Comparison of ENCODE assay signal across 1 cellular context in the genomic region with DNA sequence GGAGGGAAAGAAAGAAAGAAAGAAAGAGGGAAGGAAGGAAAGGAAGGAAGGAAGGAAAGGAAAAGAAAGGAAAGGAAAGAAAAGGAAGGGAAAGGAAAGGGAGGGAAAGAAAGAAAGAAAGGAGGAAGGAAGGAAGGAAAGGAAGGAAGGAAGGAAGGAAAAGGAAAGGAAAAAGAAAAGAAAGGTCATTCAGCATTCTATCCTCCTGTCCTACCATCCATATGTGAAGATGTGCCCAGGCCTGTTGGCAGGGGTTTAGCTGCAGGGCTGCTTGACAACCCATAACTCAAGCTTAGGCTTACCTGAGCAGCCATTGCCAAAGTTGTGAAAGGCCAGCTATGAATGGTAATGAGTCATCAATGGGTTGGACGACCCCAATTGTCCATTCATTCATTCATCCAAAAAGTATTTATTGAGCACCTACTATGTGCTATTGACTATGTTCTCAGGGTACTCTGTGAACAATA.
TF ChIP-seq lines count a peak whose summit lies in the region.

No MANE protein-coding gene starts in this region.

TF ChIP-seq in HepG2, 621 proteins besides CTCF, POLR2A, EP300 and RAD21:
- TF ChIP-seq RBM22 (optimal IDR thresholded peaks at IDR 0.05; ENCODE audit: low read length) (peak; percentile 14), ATF1 (CRISPR knock-in tag; IDR thresholded peaks at IDR 0.05) (no peak), ATF7 (IDR thresholded peaks at IDR 0.05) (0 out of 2 replicates have a peak, but pooled peaks have one; percentile 5), ATF7 (CRISPR knock-in tag; IDR thresholded peaks at IDR 0.05) (no peak), ARNT (IDR thresholded peaks at IDR 0.05) (0 out of 2 replicates have a peak, but pooled peaks have one; percentile 44), ZNF484 (CRISPR knock-in tag; IDR thresholded peaks at IDR 0.05; ENCODE audit: borderline replicate concordance, low read depth) (no peak), FOSL2 (CRISPR knock-in tag; IDR thresholded peaks at IDR 0.05) (peak; percentile 63), ZNF24 (IDR thresholded peaks at IDR 0.05) (peak; percentile 79), ZNF674 (CRISPR knock-in tag; IDR thresholded peaks at IDR 0.05; ENCODE audit: low read depth) (no peak), IKZF1 (IDR thresholded peaks at IDR 0.05) (peak; percentile 89; the same call in 1 of the 2 replicates), NBN (conservative IDR thresholded peaks at IDR 0.05) (peak; percentile 90; the same call in 1 of the 2 replicates), KLF16 (CRISPR knock-in tag; IDR thresholded peaks at IDR 0.05) (no peak), FOXK2 (IDR thresholded peaks at IDR 0.05) (peak; percentile 59; the same call in 1 of the 2 replicates), ZNF207 (IDR thresholded peaks at IDR 0.05; ENCODE audit: borderline replicate concordance) (no peak), KLF9 (CRISPR knock-in tag; IDR thresholded peaks at IDR 0.05; ENCODE audit: low read depth) (no peak), HNRNPK (IDR thresholded peaks at IDR 0.05; ENCODE audit: low read depth, low read length, poor library complexity, severe bottlenecking) (peak; percentile 83), ZNF556 (CRISPR knock-in tag; IDR thresholded peaks at IDR 0.05; ENCODE audit: borderline replicate concordance) (no peak), ATM (IDR thresholded peaks at IDR 0.05; ENCODE audit: borderline replicate concordance) (peak; percentile 39; the same call in 1 of the 2 replicates), ZBTB1 (CRISPR knock-in tag; IDR thresholded peaks at IDR 0.05; ENCODE audit: borderline replicate concordance) (no peak), ZNF570 (CRISPR knock-in tag; IDR thresholded peaks at IDR 0.05; ENCODE audit: borderline replicate concordance) (no peak), FOXP1 (IDR thresholded peaks at IDR 0.05) (0 out of 2 replicates have a peak, but pooled peaks have one; percentile 14), FOXP1 (CRISPR knock-in tag; IDR thresholded peaks at IDR 0.05) (no peak), PCBP2 (optimal IDR thresholded peaks at IDR 0.05; ENCODE audit: low read depth, low read length, poor library complexity, severe bottlenecking) (peak; percentile 37), FOXA1 (IDR thresholded peaks at IDR 0.05) (peak; percentile 33; the same call in 1 of the 2 replicates), FOXA1 (CRISPR knock-in tag; IDR thresholded peaks at IDR 0.05) (no peak), ZNF256 (CRISPR knock-in tag; conservative IDR thresholded peaks at IDR 0.05) (no peak), LCORL (IDR thresholded peaks at IDR 0.05) (peak; percentile 28; the same call in 1 of the 2 replicates), LCORL (CRISPR knock-in tag; IDR thresholded peaks at IDR 0.05) (no peak), U2AF2 (IDR thresholded peaks at IDR 0.05; ENCODE audit: low read depth, low read length) (0 out of 2 replicates have a peak, but pooled peaks have one; percentile 76), RFX3 (CRISPR knock-in tag; IDR thresholded peaks at IDR 0.05) (no peak), ZKSCAN1 (IDR thresholded peaks at IDR 0.05; ENCODE audit: low read length) (peak; percentile 88), ZBTB7A (CRISPR knock-in tag; IDR thresholded peaks at IDR 0.05) (no peak), RORA (CRISPR knock-in tag; IDR thresholded peaks at IDR 0.05) (no peak)
- TF ChIP-seq, protein P1, sequence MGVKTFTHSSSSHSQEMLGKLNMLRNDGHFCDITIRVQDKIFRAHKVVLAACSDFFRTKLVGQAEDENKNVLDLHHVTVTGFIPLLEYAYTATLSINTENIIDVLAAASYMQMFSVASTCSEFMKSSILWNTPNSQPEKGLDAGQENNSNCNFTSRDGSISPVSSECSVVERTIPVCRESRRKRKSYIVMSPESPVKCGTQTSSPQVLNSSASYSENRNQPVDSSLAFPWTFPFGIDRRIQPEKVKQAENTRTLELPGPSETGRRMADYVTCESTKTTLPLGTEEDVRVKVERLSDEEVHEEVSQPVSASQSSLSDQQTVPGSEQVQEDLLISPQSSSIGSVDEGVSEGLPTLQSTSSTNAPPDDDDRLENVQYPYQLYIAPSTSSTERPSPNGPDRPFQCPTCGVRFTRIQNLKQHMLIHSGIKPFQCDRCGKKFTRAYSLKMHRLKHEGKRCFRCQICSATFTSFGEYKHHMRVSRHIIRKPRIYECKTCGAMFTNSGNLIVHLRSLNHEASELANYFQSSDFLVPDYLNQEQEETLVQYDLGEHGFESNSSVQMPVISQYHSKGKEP (CRISPR knock-in tag; IDR thresholded peaks at IDR 0.05): no peak
- TF ChIP-seq, protein P2, sequence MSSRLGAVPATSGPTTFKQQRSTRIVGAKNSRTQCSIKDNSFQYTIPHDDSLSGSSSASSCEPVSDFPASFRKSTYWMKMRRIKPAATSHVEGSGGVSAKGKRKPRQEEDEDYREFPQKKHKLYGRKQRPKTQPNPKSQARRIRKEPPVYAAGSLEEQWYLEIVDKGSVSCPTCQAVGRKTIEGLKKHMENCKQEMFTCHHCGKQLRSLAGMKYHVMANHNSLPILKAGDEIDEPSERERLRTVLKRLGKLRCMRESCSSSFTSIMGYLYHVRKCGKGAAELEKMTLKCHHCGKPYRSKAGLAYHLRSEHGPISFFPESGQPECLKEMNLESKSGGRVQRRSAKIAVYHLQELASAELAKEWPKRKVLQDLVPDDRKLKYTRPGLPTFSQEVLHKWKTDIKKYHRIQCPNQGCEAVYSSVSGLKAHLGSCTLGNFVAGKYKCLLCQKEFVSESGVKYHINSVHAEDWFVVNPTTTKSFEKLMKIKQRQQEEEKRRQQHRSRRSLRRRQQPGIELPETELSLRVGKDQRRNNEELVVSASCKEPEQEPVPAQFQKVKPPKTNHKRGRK (CRISPR knock-in tag; IDR thresholded peaks at IDR 0.05): peak; percentile 99
- TF ChIP-seq, protein P3, sequence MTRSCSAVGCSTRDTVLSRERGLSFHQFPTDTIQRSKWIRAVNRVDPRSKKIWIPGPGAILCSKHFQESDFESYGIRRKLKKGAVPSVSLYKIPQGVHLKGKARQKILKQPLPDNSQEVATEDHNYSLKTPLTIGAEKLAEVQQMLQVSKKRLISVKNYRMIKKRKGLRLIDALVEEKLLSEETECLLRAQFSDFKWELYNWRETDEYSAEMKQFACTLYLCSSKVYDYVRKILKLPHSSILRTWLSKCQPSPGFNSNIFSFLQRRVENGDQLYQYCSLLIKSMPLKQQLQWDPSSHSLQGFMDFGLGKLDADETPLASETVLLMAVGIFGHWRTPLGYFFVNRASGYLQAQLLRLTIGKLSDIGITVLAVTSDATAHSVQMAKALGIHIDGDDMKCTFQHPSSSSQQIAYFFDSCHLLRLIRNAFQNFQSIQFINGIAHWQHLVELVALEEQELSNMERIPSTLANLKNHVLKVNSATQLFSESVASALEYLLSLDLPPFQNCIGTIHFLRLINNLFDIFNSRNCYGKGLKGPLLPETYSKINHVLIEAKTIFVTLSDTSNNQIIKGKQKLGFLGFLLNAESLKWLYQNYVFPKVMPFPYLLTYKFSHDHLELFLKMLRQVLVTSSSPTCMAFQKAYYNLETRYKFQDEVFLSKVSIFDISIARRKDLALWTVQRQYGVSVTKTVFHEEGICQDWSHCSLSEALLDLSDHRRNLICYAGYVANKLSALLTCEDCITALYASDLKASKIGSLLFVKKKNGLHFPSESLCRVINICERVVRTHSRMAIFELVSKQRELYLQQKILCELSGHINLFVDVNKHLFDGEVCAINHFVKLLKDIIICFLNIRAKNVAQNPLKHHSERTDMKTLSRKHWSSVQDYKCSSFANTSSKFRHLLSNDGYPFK (CRISPR knock-in tag; IDR thresholded peaks at IDR 0.05; ENCODE audit: borderline replicate concordance): no peak
- TF ChIP-seq, protein P4, sequence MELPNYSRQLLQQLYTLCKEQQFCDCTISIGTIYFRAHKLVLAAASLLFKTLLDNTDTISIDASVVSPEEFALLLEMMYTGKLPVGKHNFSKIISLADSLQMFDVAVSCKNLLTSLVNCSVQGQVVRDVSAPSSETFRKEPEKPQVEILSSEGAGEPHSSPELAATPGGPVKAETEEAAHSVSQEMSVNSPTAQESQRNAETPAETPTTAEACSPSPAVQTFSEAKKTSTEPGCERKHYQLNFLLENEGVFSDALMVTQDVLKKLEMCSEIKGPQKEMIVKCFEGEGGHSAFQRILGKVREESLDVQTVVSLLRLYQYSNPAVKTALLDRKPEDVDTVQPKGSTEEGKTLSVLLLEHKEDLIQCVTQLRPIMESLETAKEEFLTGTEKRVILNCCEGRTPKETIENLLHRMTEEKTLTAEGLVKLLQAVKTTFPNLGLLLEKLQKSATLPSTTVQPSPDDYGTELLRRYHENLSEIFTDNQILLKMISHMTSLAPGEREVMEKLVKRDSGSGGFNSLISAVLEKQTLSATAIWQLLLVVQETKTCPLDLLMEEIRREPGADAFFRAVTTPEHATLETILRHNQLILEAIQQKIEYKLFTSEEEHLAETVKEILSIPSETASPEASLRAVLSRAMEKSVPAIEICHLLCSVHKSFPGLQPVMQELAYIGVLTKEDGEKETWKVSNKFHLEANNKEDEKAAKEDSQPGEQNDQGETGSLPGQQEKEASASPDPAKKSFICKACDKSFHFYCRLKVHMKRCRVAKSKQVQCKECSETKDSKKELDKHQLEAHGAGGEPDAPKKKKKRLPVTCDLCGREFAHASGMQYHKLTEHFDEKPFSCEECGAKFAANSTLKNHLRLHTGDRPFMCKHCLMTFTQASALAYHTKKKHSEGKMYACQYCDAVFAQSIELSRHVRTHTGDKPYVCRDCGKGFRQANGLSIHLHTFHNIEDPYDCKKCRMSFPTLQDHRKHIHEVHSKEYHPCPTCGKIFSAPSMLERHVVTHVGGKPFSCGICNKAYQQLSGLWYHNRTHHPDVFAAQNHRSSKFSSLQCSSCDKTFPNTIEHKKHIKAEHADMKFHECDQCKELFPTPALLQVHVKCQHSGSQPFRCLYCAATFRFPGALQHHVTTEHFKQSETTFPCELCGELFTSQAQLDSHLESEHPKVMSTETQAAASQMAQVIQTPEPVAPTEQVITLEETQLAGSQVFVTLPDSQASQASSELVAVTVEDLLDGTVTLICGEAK (IDR thresholded peaks at IDR 0.05): peak; percentile 23; the same call in 1 of the 2 replicates
- TF ChIP-seq, protein P4 (CRISPR knock-in tag; IDR thresholded peaks at IDR 0.05): no peak
- TF ChIP-seq, protein P5, sequence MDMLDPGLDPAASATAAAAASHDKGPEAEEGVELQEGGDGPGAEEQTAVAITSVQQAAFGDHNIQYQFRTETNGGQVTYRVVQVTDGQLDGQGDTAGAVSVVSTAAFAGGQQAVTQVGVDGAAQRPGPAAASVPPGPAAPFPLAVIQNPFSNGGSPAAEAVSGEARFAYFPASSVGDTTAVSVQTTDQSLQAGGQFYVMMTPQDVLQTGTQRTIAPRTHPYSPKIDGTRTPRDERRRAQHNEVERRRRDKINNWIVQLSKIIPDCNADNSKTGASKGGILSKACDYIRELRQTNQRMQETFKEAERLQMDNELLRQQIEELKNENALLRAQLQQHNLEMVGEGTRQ (IDR thresholded peaks at IDR 0.05; ENCODE audit: low read depth, low read length): no peak
- TF ChIP-seq, protein P5 (CRISPR knock-in tag; IDR thresholded peaks at IDR 0.05; ENCODE audit: borderline replicate concordance): no peak
